In genomic region chr2:234691226-234691600, GRCh38 we compare ENCODE assay signal across 17 cellular contexts.
A peak's percentile ranks its signal among the peaks of the same experiment; 100 is the strongest.
DNase-seq lines count a peak whose midpoint lies in the region; ATAC-seq and TF ChIP-seq lines count a peak whose summit lies in the region.
"Had no signal": no experiment of that assay in that cellular context is flagged by ENCODE, and none has a peak within 500 bp of the region (broad histone marks: within the 10 kb centered on the region; RNA-seq: fewer than 3 reads in every experiment).

No MANE protein-coding gene starts in this region.

- no peak for TF ChIP-seq CTCF in prostate gland (IDR thresholded peaks at IDR 0.05)

- no peak for ATAC-seq in HG02981 (IDR thresholded peaks at IDR 0.05; ENCODE audit: unreplicated experiment)
- ATAC-seq in GM19023 (IDR thresholded peaks at IDR 0.05; ENCODE audit: unreplicated experiment), result no peak
- ATAC-seq: activated CD4-positive, alpha-beta T cell treated with anti-CD3 and anti-CD28 coated beads for 36 hours; GM23338; T-helper 17 cell had no signal

- peak; percentile 92 for DNase-seq in NCI-H2029 (lab: John Stamatoyannopoulos, UW)
- DNase-seq in NCI-H2029 treated with DMSO at 0.1 percent for 48 hours (lab: John Stamatoyannopoulos, UW), result no peak
- DNase-seq in NCI-H345 treated with DMSO at 0.1 percent for 48 hours (lab: John Stamatoyannopoulos, UW; ENCODE audit: unreplicated experiment), result peak; percentile 96
- DNase-seq in ecto neural progenitor cell (ENCODE audit: low spot score), result peak; percentile 34
- peak; percentile 32 for DNase-seq in prostate gland (ENCODE audit: low spot score)
- DNase-seq in activated CD4-positive, alpha-beta T cell treated with anti-CD3 and anti-CD28 coated beads, Interleukin-2, amount 50 U/mL, for 48 hours, result no peak
- DNase-seq: activated CD4-positive, alpha-beta T cell treated with anti-CD3 and anti-CD28 coated beads for 36 hours; amniotic stem cell; colonic mucosa; esophagus squamous epithelium; hippocampal formation; nephron progenitor cell; Peyer's patch; T-helper 17 cell had no signal

- no peaks in the 10 kb centered on the region for H3K9me3 ChIP-seq in prostate gland
- H3K9me3 ChIP-seq: colonic mucosa, Peyer's patch had no signal

- H3K27me3 ChIP-seq in prostate gland (replicated peaks; ENCODE audit: insufficient read depth), result no peaks in the 10 kb centered on the region
- H3K27me3 ChIP-seq: colonic mucosa, Peyer's patch had no signal

- no peak for TF ChIP-seq POLR2A in prostate gland (IDR thresholded peaks at IDR 0.05)

- intact Hi-C loops in prostate gland (cut with DNase I), result no loop called here

- peaks cover 11% of the 10 kb centered on the region for H3K4me1 ChIP-seq in prostate gland (replicated peaks)
- H3K4me1 ChIP-seq: colonic mucosa, Peyer's patch had no signal

- peak overlapping the region; percentile 76 for H3K27ac ChIP-seq in prostate gland
- H3K27ac ChIP-seq: colonic mucosa, Peyer's patch had no signal

- H3K36me3 ChIP-seq in prostate gland, result no peaks in the 10 kb centered on the region
- H3K36me3 ChIP-seq: colonic mucosa, esophagus squamous epithelium, Peyer's patch had no signal

- 7% methylated on average over 7 of the region's 7 CpGs for WGBS in prostate gland

- H3K4me3 ChIP-seq in prostate gland, result no peak overlapping the region
- H3K4me3 ChIP-seq: colonic mucosa, esophagus squamous epithelium, GM23338, Peyer's patch had no signal

Comparison
In these comparisons a context has a peak if more than half of its experiments do, and no peak if none do; other contexts are left out.
1. DNase-seq: peak in NCI-H2029 (single experiment), NCI-H345 treated with DMSO at 0.1 percent for 48 hours (single experiment), ecto neural progenitor cell (single experiment) and prostate gland (single experiment); none in NCI-H2029 treated with DMSO at 0.1 percent for 48 hours (single experiment) and activated CD4-positive, alpha-beta T cell treated with anti-CD3 and anti-CD28 coated beads, Interleukin-2, amount 50 U/mL, for 48 hours (0 of 2).